In the genomic region with DNA sequence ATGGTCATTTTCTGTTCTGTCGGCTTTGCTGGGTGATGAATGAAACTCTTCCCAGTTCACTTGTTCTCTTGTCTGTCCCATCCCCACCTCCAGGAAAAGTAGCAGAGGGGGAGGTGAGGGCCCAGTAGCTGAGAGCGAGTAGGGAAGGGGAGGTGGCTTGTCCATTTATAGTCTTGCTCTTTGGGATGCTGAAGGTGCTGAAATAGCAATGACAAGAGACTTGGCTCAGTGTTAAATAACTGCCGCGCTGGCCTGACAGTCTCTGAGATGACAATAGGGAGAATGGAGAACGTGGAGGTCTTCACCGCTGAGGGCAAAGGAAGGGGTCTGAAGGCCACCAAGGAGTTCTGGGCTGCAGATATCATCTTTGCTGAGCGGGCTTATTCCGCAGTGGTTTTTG, we compare ENCODE assay signal across 31 cellular contexts. TPM values are rescaled to one million over a fixed set of nuclear protein-coding genes. Genes with fewer than 3 reads are reported as not detected.
DNase-seq lines count a peak whose midpoint lies in the region; ATAC-seq and TF ChIP-seq lines count a peak whose summit lies in the region.
"Had no signal": no experiment of that assay in that cellular context is flagged by ENCODE, and none has a peak within 500 bp of the region (broad histone marks: within the 10 kb centered on the region; RNA-seq: fewer than 3 reads in every experiment).

A gene (plus strand): TSS at position 228 of the 400 bp plus-strand sequence. CDS start 40 bp downstream, at position 268.

- peaks cover 2% of the 10 kb centered on the region for H3K27me3 Mint-ChIP-seq in GM23338 (ENCODE audit: insufficient read depth, low read depth, poor library complexity)
- peaks cover 7% of the 10 kb centered on the region for H3K27me3 Mint-ChIP-seq in activated naive CD4-positive, alpha-beta T cell treated with anti-CD3 and anti-CD28 coated beads, Interleukin-2, amount 10 ng/mL, durations not matched to agents 7 days and 5 days
- H3K27me3 Mint-ChIP-seq: activated CD4-positive, alpha-beta memory T cell treated with anti-CD3 and anti-CD28 coated beads for 36 hours; stimulated activated naive B cell treated with anti-CD40 and anti-IgM and Interleukin-4, amounts not matched to agents 10 μg/mL and 1 μg/mL and 100 μg/mL, for 72 hours had no signal

- H3K27me3 ChIP-seq in GM23338 (ENCODE audit: insufficient read depth) (no peaks in the 10 kb centered on the region), muscle layer of duodenum (ENCODE audit: low read depth, low read length) (no peaks in the 10 kb centered on the region), gastrocnemius medialis (no peaks in the 10 kb centered on the region)
- H3K27me3 ChIP-seq: foreskin keratinocyte had no signal

- H3K27ac ChIP-seq in GM23338 (ENCODE audit: low read depth): no peak within 1 kb of the TSS
- peak within 1 kb of the TSS; percentile 45 for H3K27ac ChIP-seq in muscle layer of duodenum (ENCODE audit: low read length)
- peak within 1 kb of the TSS; percentile 94 to 98 (median 98) for H3K27ac ChIP-seq in gastrocnemius medialis
- H3K27ac ChIP-seq: foreskin keratinocyte had no signal

- in situ Hi-C loops in gastrocnemius medialis (cut with MboI; ENCODE audit: low sequenced_read_pairs in 4 of 4): loop anchor here in 1 of 4 donors (25.0 kb wide), 1 partner anchor 595 kb away; no protein-coding TSS in a partner anchor

- H3K4me3 ChIP-seq in GM23338 (no peak within 1 kb of the TSS), muscle layer of duodenum (ENCODE audit: low read depth in 1 of 2, low read length in 2 of 2) (peak within 1 kb of the TSS; percentile 45 to 55), gastrocnemius medialis (peak within 1 kb of the TSS; percentile 41 to 71 (median 58))

- H3K4me2 ChIP-seq in GM23338: no peak within 1 kb of the TSS

- H3F3A ChIP-seq in GM23338 (replicated peaks; ENCODE audit: low read depth): no peaks in the 10 kb centered on the region

- H3K36me3 Mint-ChIP-seq in GM23338 (ENCODE audit: low read depth): no peaks in the 10 kb centered on the region; the same call in 2 of the 3 replicates
- no peaks in the 10 kb centered on the region for H3K36me3 Mint-ChIP-seq in activated naive CD4-positive, alpha-beta T cell treated with anti-CD3 and anti-CD28 coated beads, Interleukin-2, amount 10 ng/mL, durations not matched to agents 7 days and 5 days
- H3K36me3 Mint-ChIP-seq: activated CD4-positive, alpha-beta memory T cell treated with anti-CD3 and anti-CD28 coated beads for 36 hours; CD4-positive, CD25-positive, alpha-beta regulatory T cell; stimulated activated naive B cell treated with anti-CD40 and anti-IgM and Interleukin-4, amounts not matched to agents 10 μg/mL and 1 μg/mL and 100 μg/mL, for 72 hours had no signal

- ATAC-seq in GM23338 (no peak; the same call in 2 of the 3 replicates), Right ventricle myocardium superior (ENCODE audit: poor library complexity) (peak; percentile 85), gastrocnemius medialis (peak; percentile 84 to 86), HG03457 (IDR thresholded peaks at IDR 0.05; ENCODE audit: unreplicated experiment) (no peak), GM18870 (IDR thresholded peaks at IDR 0.05; ENCODE audit: unreplicated experiment) (no peak), GM21529 (IDR thresholded peaks at IDR 0.05; ENCODE audit: unreplicated experiment) (no peak)
- ATAC-seq: activated CD4-positive, CD25-positive, alpha-beta regulatory T cell treated with anti-CD3 and anti-CD28 coated beads, Interleukin-2, amount 50 U/mL, for 24 hours; activated T-cell treated with anti-CD3 and anti-CD28 coated beads, Interleukin-2, amount 50 U/mL, for 72 hours; foreskin keratinocyte; SK-N-SH treated with all-trans-retinoic acid at 6 μM for 48 hours; stimulated activated naive B cell treated with anti-CD40 and anti-IgM and Interleukin-4, amounts not matched to agents 10 μg/mL and 1 μg/mL and 100 μg/mL, for 72 hours had no signal

- no peak within 1 kb of the TSS for H3K27ac Mint-ChIP-seq in GM23338
- no peak within 1 kb of the TSS for H3K27ac Mint-ChIP-seq in activated naive CD4-positive, alpha-beta T cell treated with anti-CD3 and anti-CD28 coated beads, Interleukin-2, amount 10 ng/mL, durations not matched to agents 7 days and 5 days
- H3K27ac Mint-ChIP-seq: activated CD4-positive, alpha-beta memory T cell treated with anti-CD3 and anti-CD28 coated beads for 36 hours; activated T-cell treated with anti-CD3 and anti-CD28 coated beads, Interleukin-2, amount 50 U/mL, for 72 hours; CD4-positive, CD25-positive, alpha-beta regulatory T cell; endodermal cell; stimulated activated naive B cell treated with anti-CD40 and anti-IgM and Interleukin-4, amounts not matched to agents 10 μg/mL and 1 μg/mL and 100 μg/mL, for 72 hours; T-helper 1 cell treated with Interleukin-12 subunit alpha and Interleukin-12 subunit beta and Interleukin-4 antibody, amounts not matched to agents 30 μg/mL and 1 μg/mL, for 36 hours had no signal

- no peak for TF ChIP-seq CTCF in GM23338 (conservative IDR thresholded peaks at IDR 0.05; ENCODE audit: low read depth in 2 of 2)
- no peak for TF ChIP-seq CTCF in gastrocnemius medialis (IDR thresholded peaks at IDR 0.05 in 4 of 5, conservative IDR thresholded peaks at IDR 0.05 in 1 of 5)

- intact Hi-C loops in Right ventricle myocardium superior (cut with DNase I) (no loop called here), gastrocnemius medialis (cut with DNase I; ENCODE audit: low total_unique reads) (loop anchor here (2.0 to 10.0 kb wide), 3 partner anchors 33 to 627 kb away; a partner anchor contains a TSS)

- H3K4me1 ChIP-seq in GM23338 (ENCODE audit: insufficient read depth) (peaks cover 17% of the 10 kb centered on the region), muscle layer of duodenum (ENCODE audit: control insufficient read depth in 1 of 2, insufficient read depth in 2 of 2, low read length in 2 of 2) (no peaks in the 10 kb centered on the region), gastrocnemius medialis (peaks cover 13 to 30% of the 10 kb centered on the region in 2 donors)
- H3K4me1 ChIP-seq: foreskin keratinocyte had no signal

- no peaks in the 10 kb centered on the region for H3K9me3 Mint-ChIP-seq in GM23338
- H3K9me3 Mint-ChIP-seq in activated naive CD4-positive, alpha-beta T cell treated with anti-CD3 and anti-CD28 coated beads, Interleukin-2, amount 10 ng/mL, durations not matched to agents 7 days and 5 days: no peaks in the 10 kb centered on the region
- H3K9me3 Mint-ChIP-seq: activated CD4-positive, alpha-beta memory T cell treated with anti-CD3 and anti-CD28 coated beads for 36 hours; activated T-cell treated with anti-CD3 and anti-CD28 coated beads, Interleukin-2, amount 50 U/mL, for 72 hours; CD4-positive, CD25-positive, alpha-beta regulatory T cell; endodermal cell; stimulated activated naive B cell treated with anti-CD40 and anti-IgM and Interleukin-4, amounts not matched to agents 10 μg/mL and 1 μg/mL and 100 μg/mL, for 72 hours; T-helper 1 cell treated with Interleukin-12 subunit alpha and Interleukin-12 subunit beta and Interleukin-4 antibody, amounts not matched to agents 30 μg/mL and 1 μg/mL, for 36 hours had no signal

- DNase-seq in GM23338 (ENCODE audit: low spot score): no peak
- DNase-seq in Right ventricle myocardium superior: peak; percentile 48
- DNase-seq in gastrocnemius medialis: peak; percentile 61 to 84
- DNase-seq in activated naive CD4-positive, alpha-beta T cell treated with anti-CD3 and anti-CD28 coated beads, Interleukin-2, amount 10 ng/mL, durations not matched to agents 7 days and 5 days: no peak
- DNase-seq: activated CD4-positive, alpha-beta memory T cell treated with anti-CD3 and anti-CD28 coated beads for 36 hours; activated naive CD4-positive, alpha-beta T cell; activated T-cell treated with anti-CD3 and anti-CD28 coated beads, Interleukin-2, amount 50 U/mL, for 72 hours; AML-193; CD4-positive, CD25-positive, alpha-beta regulatory T cell; dermis blood vessel endothelial cell; endodermal cell; foreskin keratinocyte; GOT3; kidney glomerular epithelial cell; NCI-H1092; NCI-H1694 treated with DMSO at 0.1 percent for 48 hours; NK-92 treated with Interleukin-12 subunit alpha and Interleukin-12 subunit beta, amount 100 ng/mL, for 24 hours; small intestine; stimulated activated naive B cell treated with anti-CD40 and anti-IgM and Interleukin-4, amounts not matched to agents 10 μg/mL and 1 μg/mL and 100 μg/mL, for 72 hours had no signal

- H3K36me3 ChIP-seq in GM23338 (ENCODE audit: insufficient read depth) (no peaks in the 10 kb centered on the region), muscle layer of duodenum (ENCODE audit: control insufficient read depth in 1 of 2, insufficient read depth in 2 of 2, low read length in 2 of 2) (no peaks in the 10 kb centered on the region), gastrocnemius medialis (no peaks in the 10 kb centered on the region)

- CTCF ChIA-PET in activated naive CD4-positive, alpha-beta T cell treated with anti-CD3 and anti-CD28 coated beads, Interleukin-2, amount 10 ng/mL, durations not matched to agents 7 days and 5 days (lab: Charles Lee): no interaction called here

- no peaks in the 10 kb centered on the region for H3K79me2 ChIP-seq in GM23338 (replicated peaks; ENCODE audit: insufficient read depth)

- H2AFZ ChIP-seq in GM23338: peak within 1 kb of the TSS; percentile 94

- TF ChIP-seq POLR2A in gastrocnemius medialis (IDR thresholded peaks at IDR 0.05): peak; percentile 71 to 79

- H3K9me2 ChIP-seq in GM23338 (ENCODE audit: insufficient read depth): no peaks in the 10 kb centered on the region

- no peaks in the 10 kb centered on the region for H4K20me1 ChIP-seq in GM23338 (replicated peaks; ENCODE audit: insufficient read depth)

- no peak within 1 kb of the TSS for H3K4me3 Mint-ChIP-seq in GM23338
- no peak within 1 kb of the TSS for H3K4me3 Mint-ChIP-seq in activated naive CD4-positive, alpha-beta T cell treated with anti-CD3 and anti-CD28 coated beads, Interleukin-2, amount 10 ng/mL, durations not matched to agents 7 days and 5 days
- H3K4me3 Mint-ChIP-seq: activated CD4-positive, alpha-beta memory T cell treated with anti-CD3 and anti-CD28 coated beads for 36 hours; activated T-cell treated with anti-CD3 and anti-CD28 coated beads, Interleukin-2, amount 50 U/mL, for 72 hours; CD4-positive, CD25-positive, alpha-beta regulatory T cell; endodermal cell; stimulated activated naive B cell treated with anti-CD40 and anti-IgM and Interleukin-4, amounts not matched to agents 10 μg/mL and 1 μg/mL and 100 μg/mL, for 72 hours; T-helper 1 cell treated with Interleukin-12 subunit alpha and Interleukin-12 subunit beta and Interleukin-4 antibody, amounts not matched to agents 30 μg/mL and 1 μg/mL, for 36 hours had no signal

- H3K9me3 ChIP-seq in muscle layer of duodenum (ENCODE audit: control insufficient read depth in 1 of 2, low read length in 2 of 2): no peaks in the 10 kb centered on the region
- no peaks in the 10 kb centered on the region for H3K9me3 ChIP-seq in gastrocnemius medialis

- H3K4me1 Mint-ChIP-seq in GM23338: peaks cover 26% of the 10 kb centered on the region
- no peaks in the 10 kb centered on the region for H3K4me1 Mint-ChIP-seq in activated naive CD4-positive, alpha-beta T cell treated with anti-CD3 and anti-CD28 coated beads, Interleukin-2, amount 10 ng/mL, durations not matched to agents 7 days and 5 days
- H3K4me1 Mint-ChIP-seq: stimulated activated naive B cell treated with anti-CD40 and anti-IgM and Interleukin-4, amounts not matched to agents 10 μg/mL and 1 μg/mL and 100 μg/mL, for 72 hours had no signal

RNA-seq across cellular contexts. Expression of the gene that starts here (rescaled TPM):
- 0.07 TPM in 1 of 2 replicates, not detected in the other for total RNA-seq in GM23338 (2014; rRNA removed; shearing (Covaris generic))
- 0.35 TPM in 1 of 2 replicates, not detected in the other for polyA plus RNA-seq in GM23338 (2016; fragmentation: Nextera tagmentation; extraction: Ambion mirVana)
- total RNA-seq in Right ventricle myocardium superior: 468 TPM
- total RNA-seq in gastrocnemius medialis: 100 to 1,000 TPM; 107 to 214 (median 147) TPM
- total RNA-seq: activated CD4-positive, alpha-beta memory T cell treated with anti-CD3 and anti-CD28 coated beads for 36 hours; activated T-cell treated with anti-CD3 and anti-CD28 coated beads, Interleukin-2, amount 50 U/mL, for 72 hours; CD4-positive, CD25-positive, alpha-beta regulatory T cell; dermis blood vessel endothelial cell; endodermal cell; foreskin keratinocyte; HT1080; lung microvascular endothelial cell; M059J; posterior vena cava had no signal
- polyA plus RNA-seq: CD4-positive, CD25-positive, alpha-beta regulatory T cell; foreskin keratinocyte; neural cell had no signal

Comparison
In these comparisons a context has a peak if more than half of its experiments do, and no peak if none do; other contexts are left out.
1. RNA of the gene that starts here (total RNA-seq): 468 TPM in Right ventricle myocardium superior (single experiment) and 107 to 214 TPM in gastrocnemius medialis; 0.07 TPM in GM23338; every median in the first group is over 100 times any median in the second.
2. ATAC-seq: peak in Right ventricle myocardium superior (single experiment) and gastrocnemius medialis (2 of 2); none in GM23338 (single experiment), HG03457 (single experiment), GM18870 (single experiment) and GM21529 (single experiment).
3. DNase-seq: peak in Right ventricle myocardium superior (single experiment) and gastrocnemius medialis (2 of 2); none in GM23338 (single experiment) and activated naive CD4-positive, alpha-beta T cell treated with anti-CD3 and anti-CD28 coated beads, Interleukin-2, amount 10 ng/mL, durations not matched to agents 7 days and 5 days (single experiment).